Comparison of ENCODE assay signal across 18 cellular contexts in genomic region chr1:42557230-42557851, GRCh38.
"Had no signal": no experiment of that assay in that cellular context is flagged by ENCODE, and none has a peak within 500 bp of the region (broad histone marks: within the 10 kb centered on the region; RNA-seq: fewer than 3 reads in every experiment).

No MANE protein-coding gene starts in this region.

- H3K4me1 ChIP-seq: gastroesophageal sphincter, psoas muscle, sigmoid colon, thyroid gland had no signal

- FAIRE-seq: keratinocyte, urothelium cell line had no signal

- H3K4me1 Mint-ChIP-seq: naive thymus-derived CD4-positive, alpha-beta T cell; nephron progenitor cell had no signal

- H3K27ac Mint-ChIP-seq: naive thymus-derived CD4-positive, alpha-beta T cell; nephron progenitor cell; type B pancreatic cell had no signal

- ATAC-seq: gastroesophageal sphincter; left colon; naive thymus-derived CD4-positive, alpha-beta T cell; psoas muscle had no signal

- H3K27me3 ChIP-seq: esophagus muscularis mucosa, gastroesophageal sphincter, sigmoid colon, thyroid gland had no signal

- H3K4me3 Mint-ChIP-seq: naive thymus-derived CD4-positive, alpha-beta T cell; nephron progenitor cell; type B pancreatic cell had no signal

- DNase-seq: effector memory CD4-positive, alpha-beta T cell; glutamatergic neuron; left colon; mammary epithelial cell; naive thymus-derived CD4-positive, alpha-beta T cell; nephron progenitor cell; psoas muscle; sigmoid colon; stimulated activated CD4-positive, alpha-beta T cell treated with anti-CD3 and anti-CD28 coated beads, Interleukin-12 subunit alpha, Interleukin-12 subunit beta, amount 100 ng/mL, for 4 hours; stimulated activated naive CD4-positive, alpha-beta T cell treated with Interleukin-2 at 50 U/mL for 16 hours; thyroid gland had no signal

- H3K27me3 Mint-ChIP-seq: type B pancreatic cell had no signal

- H3K4me3 ChIP-seq: esophagus muscularis mucosa, gastroesophageal sphincter, psoas muscle, sigmoid colon, skin epidermis, thyroid gland had no signal

- H3K27ac ChIP-seq: epithelial cell of prostate, esophagus muscularis mucosa, gastroesophageal sphincter, psoas muscle, sigmoid colon, skin epidermis, thyroid gland had no signal

- H3K9me3 ChIP-seq: esophagus muscularis mucosa, gastroesophageal sphincter, psoas muscle, sigmoid colon, thyroid gland had no signal

- H3K36me3 ChIP-seq: esophagus muscularis mucosa, gastroesophageal sphincter, sigmoid colon, thyroid gland had no signal
